In the genomic region with DNA sequence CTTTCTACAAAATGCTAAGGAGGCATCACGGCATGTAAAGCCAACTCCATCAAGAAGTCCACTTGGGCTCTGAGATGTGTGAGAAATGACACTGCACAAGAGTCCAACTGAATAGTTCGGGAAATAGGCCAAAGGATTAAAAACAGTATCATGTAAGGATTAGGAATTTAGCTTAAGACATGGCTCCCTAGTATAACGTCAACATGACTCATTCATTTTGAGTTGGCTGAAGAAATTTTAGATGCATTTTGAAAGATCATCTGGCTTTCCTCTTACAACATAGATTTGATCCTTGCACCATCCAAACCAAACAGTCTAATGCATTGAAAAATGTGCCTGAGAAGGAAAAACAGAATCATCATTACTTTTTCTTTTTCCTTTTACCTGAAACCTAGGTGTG, we compare ENCODE assay signal across 13 cellular contexts.
DNase-seq lines count a peak whose midpoint lies in the region; ATAC-seq and TF ChIP-seq lines count a peak whose summit lies in the region.
"Had no signal": no experiment of that assay in that cellular context is flagged by ENCODE, and none has a peak within 500 bp of the region (broad histone marks: within the 10 kb centered on the region; RNA-seq: fewer than 3 reads in every experiment).

No MANE protein-coding gene starts in this region.

- no peak overlapping the region for H2BK15ac ChIP-seq in mesendoderm (replicated peaks; ENCODE audit: low read depth)

- no peak overlapping the region for H2BK5ac ChIP-seq in mesendoderm (ENCODE audit: low read length)

- no peaks in the 10 kb centered on the region for H3K36me3 ChIP-seq in breast epithelium
- H3K36me3 ChIP-seq in mesendoderm (ENCODE audit: control insufficient read depth, insufficient read depth, low read length), result no peaks in the 10 kb centered on the region
- no peaks in the 10 kb centered on the region for H3K36me3 ChIP-seq in Peyer's patch
- H3K36me3 ChIP-seq: neural progenitor cell had no signal

- H3K4me2 ChIP-seq in mesendoderm (ENCODE audit: low read length), result no peak overlapping the region
- H3K4me2 ChIP-seq: A549, neural progenitor cell had no signal

- H3K4me1 ChIP-seq in breast epithelium (peaks cover 0 to 12% of the 10 kb centered on the region in 2 donors), mesendoderm (ENCODE audit: control insufficient read depth, low read depth, low read length) (no peaks in the 10 kb centered on the region), Peyer's patch (no peaks in the 10 kb centered on the region)
- H3K4me1 ChIP-seq: A549, neural progenitor cell had no signal

- no peaks in the 10 kb centered on the region for H3K79me2 ChIP-seq in mesendoderm (ENCODE audit: control insufficient read depth, insufficient read depth, low read length)

- no peak overlapping the region for H4K8ac ChIP-seq in mesendoderm (ENCODE audit: low read depth, low read length)

- no peak overlapping the region for H2AK5ac ChIP-seq in mesendoderm (ENCODE audit: low read length)

- H3K79me1 ChIP-seq in mesendoderm (ENCODE audit: low read length), result no peaks in the 10 kb centered on the region

- TF ChIP-seq CTCF in breast epithelium (IDR thresholded peaks at IDR 0.05) (no peak), Peyer's patch (IDR thresholded peaks at IDR 0.05) (no peak)

- TF ChIP-seq POLR2A in breast epithelium (IDR thresholded peaks at IDR 0.05) (no peak), Peyer's patch (IDR thresholded peaks at IDR 0.05) (no peak)

- H3K27ac ChIP-seq in breast epithelium, result peak overlapping the region; percentile 79 to 80
- H3K27ac ChIP-seq in mesendoderm (ENCODE audit: low read depth, low read length), result no peak overlapping the region
- H3K27ac ChIP-seq in Peyer's patch, result no peak overlapping the region
- H3K27ac ChIP-seq: A549, neural progenitor cell had no signal

- H3K4me3 ChIP-seq in breast epithelium, result peak overlapping the region in 2 of 3 donors; percentile 2 to 41
- no peak overlapping the region for H3K4me3 ChIP-seq in mesendoderm (ENCODE audit: low read length)
- H3K4me3 ChIP-seq in Peyer's patch, result no peak overlapping the region
- H3K4me3 ChIP-seq: A549, neural progenitor cell had no signal

- H3K56ac ChIP-seq in mesendoderm (ENCODE audit: low read length), result no peak overlapping the region

- no peak overlapping the region for H3K9ac ChIP-seq in mesendoderm (ENCODE audit: low read length)
- H3K9ac ChIP-seq: neural progenitor cell had no signal

- peak; percentile 63 for DNase-seq in AG08395 (ENCODE audit: low spot score)
- peak; percentile 47 for DNase-seq in M059J (ENCODE audit: low read depth)
- no peak for DNase-seq in breast epithelium (ENCODE audit: low spot score in 2 of 2)
- DNase-seq in mesendoderm, result no peak
- DNase-seq in Peyer's patch, result no peak
- no peak for DNase-seq in ureter (ENCODE audit: low spot score)
- DNase-seq: activated T-cell treated with anti-CD3 and anti-CD28 coated beads for 4 hours; stimulated activated CD4-positive, alpha-beta T cell treated with anti-CD3 and anti-CD28 coated beads, Interleukin-2, amount 100 ng/mL, for 24 hours; stimulated activated naive CD8-positive, alpha-beta T cell treated with anti-CD3 and anti-CD28 coated beads, Interleukin-15, amount 100 ng/mL, for 72 hours had no signal

- H3K18ac ChIP-seq in mesendoderm (ENCODE audit: low read length), result peak overlapping the region; percentile 41

- intact Hi-C loops in breast epithelium (cut with DNase I; ENCODE audit: low total_unique reads), result no loop called here

- ATAC-seq in GM21515 (IDR thresholded peaks at IDR 0.05; ENCODE audit: unreplicated experiment) (no peak), GM19452 (IDR thresholded peaks at IDR 0.05; ENCODE audit: unreplicated experiment) (no peak)
- ATAC-seq: A549; stimulated activated naive CD8-positive, alpha-beta T cell treated with anti-CD3 and anti-CD28 coated beads, Interleukin-15, amount 100 ng/mL, for 72 hours had no signal

- H3K4ac ChIP-seq in mesendoderm (ENCODE audit: low read depth, low read length), result no peak overlapping the region

- no peaks in the 10 kb centered on the region for H3K9me3 ChIP-seq in breast epithelium
- no peaks in the 10 kb centered on the region for H3K9me3 ChIP-seq in Peyer's patch
- H3K9me3 ChIP-seq: A549 had no signal

- no peak overlapping the region for H3K23ac ChIP-seq in mesendoderm (ENCODE audit: low read length)

- H3K27me3 ChIP-seq in breast epithelium (no peaks in the 10 kb centered on the region), mesendoderm (ENCODE audit: insufficient read depth, low read length, poor library complexity) (no peaks in the 10 kb centered on the region), Peyer's patch (no peaks in the 10 kb centered on the region)
- H3K27me3 ChIP-seq: neural progenitor cell had no signal

- H2BK120ac ChIP-seq in mesendoderm (ENCODE audit: low read depth, low read length), result no peak overlapping the region

- no CpG with 5 or more reads among the region's 3 CpGs for WGBS in mesendoderm (ENCODE audit: extremely low coverage, insufficient coverage, low lambda C conversion rate)

- H4K5ac ChIP-seq in mesendoderm (ENCODE audit: low read length), result no peak overlapping the region

Comparison
In these comparisons a context has a peak if more than half of its experiments do, and no peak if none do; other contexts are left out.
1. DNase-seq: peak in AG08395 (single experiment) and M059J (single experiment); none in breast epithelium (0 of 2), mesendoderm (single experiment), Peyer's patch (0 of 3) and ureter (single experiment).
2. H3K27ac ChIP-seq: peak in breast epithelium (2 of 2); none in mesendoderm (single experiment) and Peyer's patch (0 of 4).
3. H3K4me3 ChIP-seq: peak in breast epithelium (2 of 3); none in mesendoderm (single experiment) and Peyer's patch (0 of 4).